In the genomic region with DNA sequence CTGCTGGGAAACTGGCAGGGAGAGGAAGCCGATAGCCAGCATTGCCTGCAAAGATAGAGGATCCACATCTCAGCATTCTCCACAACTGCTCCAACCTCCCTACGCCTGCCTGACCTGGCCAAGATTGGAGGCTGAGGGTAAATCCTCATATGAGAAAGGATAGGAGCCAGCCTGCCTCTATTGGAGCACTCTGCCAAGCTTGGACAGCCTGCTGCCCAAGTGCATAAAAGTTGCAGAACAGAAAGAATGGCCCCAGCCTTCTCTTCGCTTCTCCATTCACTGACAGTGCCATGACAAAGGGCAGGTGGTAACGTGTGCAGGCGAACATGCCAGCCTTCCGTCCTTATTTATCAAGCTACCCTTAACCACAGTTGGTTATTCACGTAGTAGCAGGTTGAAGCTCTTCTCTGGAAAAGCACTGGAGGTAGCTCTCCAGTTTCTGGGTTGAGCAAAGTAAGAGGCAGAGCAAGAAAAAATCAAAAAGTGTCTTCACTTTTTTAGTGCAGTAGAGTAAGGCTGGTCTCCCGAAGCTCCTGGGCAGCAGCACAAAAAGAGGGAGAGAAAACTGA, we compare ENCODE assay signal across 8 cellular contexts. TPM values are rescaled to one million over a fixed set of nuclear protein-coding genes. Genes with fewer than 3 reads are reported as not detected.
DNase-seq lines count a peak whose midpoint lies in the region; ATAC-seq and TF ChIP-seq lines count a peak whose summit lies in the region.

No MANE protein-coding gene starts in this region.

- no peak for DNase-seq in heart right ventricle
- DNase-seq in left ventricle myocardium superior: no peak
- DNase-seq in mesothelial cell of epicardium (ENCODE audit: low spot score in 2 of 2, unreplicated experiment in 2 of 2): no peak
- DNase-seq in uterus: peak in 1 of 2 donors; percentile 19
- no peak for DNase-seq in activated gamma-delta T cell treated with Interleukin-2 at 50 U/mL for 16 hours

- H3K36me3 Mint-ChIP-seq in activated T-helper 17 cell treated with anti-CD3 and anti-CD28 coated beads, Interleukin-2, amount 50 U/mL, for 72 hours (ENCODE audit: low read depth): peaks cover 19% of the 10 kb centered on the region
- H3K36me3 Mint-ChIP-seq in mesothelial cell of epicardium: peaks cover 6% of the 10 kb centered on the region

- TF ChIP-seq CTCF in heart right ventricle (IDR thresholded peaks at IDR 0.05): no peak
- TF ChIP-seq CTCF in mesothelial cell of epicardium (IDR thresholded peaks at IDR 0.05; ENCODE audit: unreplicated experiment): no peak
- no peak for TF ChIP-seq CTCF in uterus (IDR thresholded peaks at IDR 0.05)

- H3K4me3 ChIP-seq in heart right ventricle (peak overlapping the region in 3 of 10 donors; percentile 4 to 20 (median 6)), uterus (no peak overlapping the region)

- peaks cover 49% of the 10 kb centered on the region for H3K4me1 Mint-ChIP-seq in activated T-helper 17 cell treated with anti-CD3 and anti-CD28 coated beads, Interleukin-2, amount 50 U/mL, for 72 hours
- peaks cover 83% of the 10 kb centered on the region for H3K4me1 Mint-ChIP-seq in mesothelial cell of epicardium

- 43 to 52% methylated on average over 8 of the region's 8 CpGs for WGBS in heart right ventricle, 2 donors

- H3K27me3 ChIP-seq in heart right ventricle (no peaks in the 10 kb centered on the region), uterus (no peaks in the 10 kb centered on the region)

- ATAC-seq in heart right ventricle (no peak), left ventricle myocardium superior (no peak), GM19328 (IDR thresholded peaks at IDR 0.05; ENCODE audit: unreplicated experiment) (no peak), HG03571 (IDR thresholded peaks at IDR 0.05; ENCODE audit: unreplicated experiment) (no peak)
- no peak for ATAC-seq in activated T-helper 17 cell treated with anti-CD3 and anti-CD28 coated beads, Interleukin-2, amount 50 U/mL, for 72 hours (replicated peaks)

- H3K27ac ChIP-seq in heart right ventricle (peak overlapping the region in 7 of 10 donors; percentile 32 to 95 (median 84)), uterus (peak overlapping the region; percentile 95)

- H3K27ac Mint-ChIP-seq in activated T-helper 17 cell treated with anti-CD3 and anti-CD28 coated beads, Interleukin-2, amount 50 U/mL, for 72 hours: peak overlapping the region; percentile 93
- peak overlapping the region; percentile 97 for H3K27ac Mint-ChIP-seq in mesothelial cell of epicardium

- peak overlapping the region; percentile 94 for H3K4me3 Mint-ChIP-seq in activated T-helper 17 cell treated with anti-CD3 and anti-CD28 coated beads, Interleukin-2, amount 50 U/mL, for 72 hours
- H3K4me3 Mint-ChIP-seq in mesothelial cell of epicardium: peak overlapping the region; percentile 93

- intact Hi-C loops in heart right ventricle (cut with DNase I) (loop anchor here in 5 of 10 donors (1.0 to 10.0 kb wide), 5 partner anchors 35 to 57 kb away; no protein-coding TSS in a partner anchor), left ventricle myocardium superior (cut with micrococcal nuclease) (loop anchor here (10.0 kb wide), 1 partner anchor 60 kb away; no protein-coding TSS in a partner anchor), uterus (cut with DNase I; ENCODE audit: low total_unique reads) (no loop called here)

- no peaks in the 10 kb centered on the region for H3K9me3 Mint-ChIP-seq in activated T-helper 17 cell treated with anti-CD3 and anti-CD28 coated beads, Interleukin-2, amount 50 U/mL, for 72 hours
- H3K9me3 Mint-ChIP-seq in mesothelial cell of epicardium: no peaks in the 10 kb centered on the region

- H3K4me1 ChIP-seq in heart right ventricle (peaks cover 22 to 92% (median 79%) of the 10 kb centered on the region in 9 donors), uterus (peaks cover 29 to 67% of the 10 kb centered on the region in 2 donors)

- TF ChIP-seq POLR2A in uterus (IDR thresholded peaks at IDR 0.05): no peak

- H3K9me3 ChIP-seq in heart right ventricle (no peaks in the 10 kb centered on the region), uterus (no peaks in the 10 kb centered on the region)

- H3K36me3 ChIP-seq in heart right ventricle (peaks cover 0 to 13% (median 0%) of the 10 kb centered on the region in 9 donors), uterus (no peaks in the 10 kb centered on the region)

- no peaks in the 10 kb centered on the region for H3K27me3 Mint-ChIP-seq in activated T-helper 17 cell treated with anti-CD3 and anti-CD28 coated beads, Interleukin-2, amount 50 U/mL, for 72 hours
- no peaks in the 10 kb centered on the region for H3K27me3 Mint-ChIP-seq in mesothelial cell of epicardium (ENCODE audit: low read depth)

RNA-seq across cellular contexts. Expression of a gene that starts 4.3 kb away (rescaled TPM):
- total RNA-seq in heart right ventricle: 10 to 100 TPM in 1 of 10 donors, 1 to 10 TPM in 8, under 1 TPM in 1; 0.92 to 10.2 (median 3.0) TPM
- 1 to 10 TPM; 2.1 to 4.6 TPM for polyA plus RNA-seq in heart right ventricle
- total RNA-seq in left ventricle myocardium superior: 3.2 TPM
- total RNA-seq in activated T-helper 17 cell treated with anti-CD3 and anti-CD28 coated beads, Interleukin-2, amount 50 U/mL, for 72 hours: 10 to 100 TPM in 1 of 2 donors, 1 to 10 TPM in 1; 3.2 to 19.3 TPM
- 90.3 to 98.9 TPM (median 97.0 TPM) in 3 replicates for total RNA-seq in mesothelial cell of epicardium
- 10 to 100 TPM in 3 of 4 donors, 1 to 10 TPM in 1; 7.1 to 46.2 (median 22.6) TPM for total RNA-seq in uterus

RNA-seq across cellular contexts. Expression of a gene that starts 56.5 kb away (rescaled TPM):
- total RNA-seq in heart right ventricle: 1 to 10 TPM in 6 of 10 donors, under 1 TPM in 4; 0.42 to 5.1 (median 1.3) TPM
- under 1 TPM; 0.17 to 0.80 TPM for polyA plus RNA-seq in heart right ventricle
- 1.7 TPM for total RNA-seq in left ventricle myocardium superior
- total RNA-seq in activated T-helper 17 cell treated with anti-CD3 and anti-CD28 coated beads, Interleukin-2, amount 50 U/mL, for 72 hours: 10 to 100 TPM; 85.7 to 99.5 TPM
- total RNA-seq in mesothelial cell of epicardium: 29.0 to 38.2 TPM (median 35.5 TPM) in 3 replicates
- total RNA-seq in uterus: 10 to 100 TPM in 1 of 4 donors, under 1 TPM in 1, not detected in 2; under 0.01 to 31.5 TPM
